Comparison of ENCODE assay signal across 16 cellular contexts in genomic region chr17:67671492-67671891, GRCh38. TPM values are rescaled to one million over a fixed set of nuclear protein-coding genes. Genes with fewer than 3 reads are reported as not detected.
DNase-seq lines count a peak whose midpoint lies in the region; ATAC-seq and TF ChIP-seq lines count a peak whose summit lies in the region.
"Had no signal": no experiment of that assay in that cellular context is flagged by ENCODE, and none has a peak within 500 bp of the region (broad histone marks: within the 10 kb centered on the region; RNA-seq: fewer than 3 reads in every experiment).

No MANE protein-coding gene starts in this region.

- no peak overlapping the region for H2AFZ ChIP-seq in H9 (ENCODE audit: low read length)
- H2AFZ ChIP-seq in Karpas-422 (ENCODE audit: low read length), result no peak overlapping the region
- H2AFZ ChIP-seq: hepatocyte had no signal

- H3K23me2 ChIP-seq in H9 (ENCODE audit: insufficient read length, low read depth, low read length, poor library complexity, severe bottlenecking), result no peaks in the 10 kb centered on the region

- H3K27me3 ChIP-seq in H9 (ENCODE audit: insufficient read depth, low read length), result no peaks in the 10 kb centered on the region
- no peaks in the 10 kb centered on the region for H3K27me3 ChIP-seq in Karpas-422 (ENCODE audit: low read length)
- H3K27me3 ChIP-seq: hepatocyte had no signal

- H3K4me3 ChIP-seq in choroid plexus epithelial cell (ENCODE audit: low read depth, low read length) (no peak overlapping the region), Karpas-422 (ENCODE audit: low read length) (no peak overlapping the region)
- H3K4me3 ChIP-seq: hepatocyte, K562 had no signal

- H3K27ac ChIP-seq in C4-2B (peak overlapping the region; percentile 63), H9 (ENCODE audit: insufficient read length, low read depth, low read length) (no peak overlapping the region), Karpas-422 (ENCODE audit: low read length) (no peak overlapping the region)
- H3K27ac ChIP-seq: epithelial cell of prostate, hepatocyte had no signal

- H4K5ac ChIP-seq in H9 (ENCODE audit: insufficient read length, low read depth, low read length), result no peak overlapping the region

- H3T11ph ChIP-seq in H9 (ENCODE audit: low read length), result no peak overlapping the region

- no peak overlapping the region for H3K14ac ChIP-seq in H9 (ENCODE audit: insufficient read depth, low read length)

- H3K36me3 Mint-ChIP-seq in H9 (ENCODE audit: insufficient read depth in 1 of 3, low read depth in 3 of 3), result peaks cover 2 to 19% (median 5%) of the 10 kb centered on the region in 3 experiments; a peak in 6 of 7 replicates

- H3K9me3 ChIP-seq in H9 (ENCODE audit: control insufficient read depth, low read depth, low read length), result no peaks in the 10 kb centered on the region
- no peaks in the 10 kb centered on the region for H3K9me3 ChIP-seq in Karpas-422 (ENCODE audit: low read length)

- no peak for DNase-seq in H9
- peak; percentile 74 for DNase-seq in NCI-H2171 (lab: John Stamatoyannopoulos, UW)
- DNase-seq in choroid plexus epithelial cell (ENCODE audit: low read depth), result peak; percentile 20
- DNase-seq in SKM-1 treated with dmso at 0.1 percent for 144 hours (lab: John Stamatoyannopoulos, UW; ENCODE audit: unreplicated experiment), result no peak
- DNase-seq in Karpas-422, result no peak
- DNase-seq in cerebellar cortex (ENCODE audit: low spot score), result no peak
- DNase-seq: HCEC 1CT, NCI-H1436 treated with DMSO at 0.1 percent for 48 hours, T-helper 17 cell had no signal

- H3K9ac ChIP-seq in H9 (ENCODE audit: extremely low read depth, insufficient read length, low read length) (no peak overlapping the region), Karpas-422 (ENCODE audit: low read length) (no peak overlapping the region)

- no peaks in the 10 kb centered on the region for H3K36me3 ChIP-seq in Karpas-422 (ENCODE audit: insufficient read depth, low read length)

- no peak overlapping the region for H2BK20ac ChIP-seq in H9 (ENCODE audit: low read depth, low read length, poor library complexity, severe bottlenecking)

- peaks cover 0 to 4% of the 10 kb centered on the region in 2 experiments; a peak in 1 of 5 replicates for H3K9me3 Mint-ChIP-seq in H9

- no peak overlapping the region for H2BK15ac ChIP-seq in H9 (ENCODE audit: low read depth, low read length)

- no peak overlapping the region for H3K4me3 Mint-ChIP-seq in H9
- H3K4me3 Mint-ChIP-seq: activated naive CD8-positive, alpha-beta T cell; T-helper 17 cell had no signal

- no peak overlapping the region for H2BK120ac ChIP-seq in H9 (ENCODE audit: low read depth, low read length, poor library complexity, severe bottlenecking)

- WGBS in H9 (ENCODE audit: extremely low coverage, insufficient read length, low lambda C conversion rate), result no CpG with 5 or more reads among the region's 3 CpGs

- no peaks in the 10 kb centered on the region for H3K79me1 ChIP-seq in H9 (ENCODE audit: insufficient read depth, low read depth, low read length, poor library complexity, severe bottlenecking)

- no peak overlapping the region for H4K91ac ChIP-seq in H9 (ENCODE audit: insufficient read length, low read depth, low read length)

- H4K8ac ChIP-seq in H9 (replicated peaks; ENCODE audit: insufficient read length, low read depth, low read length), result no peak overlapping the region

- H3K79me2 ChIP-seq in H9 (ENCODE audit: insufficient read depth, low read length), result no peaks in the 10 kb centered on the region
- no peaks in the 10 kb centered on the region for H3K79me2 ChIP-seq in Karpas-422 (ENCODE audit: low read length)
- H3K79me2 ChIP-seq: hepatocyte had no signal

- no peak overlapping the region for H2BK12ac ChIP-seq in H9 (ENCODE audit: insufficient read length, low read depth, low read length)

- H2BK5ac ChIP-seq in H9 (ENCODE audit: insufficient read length, low read length), result no peak overlapping the region

- peak overlapping the region in 2 of 3 experiments; percentile 26 to 78; a peak in 2 of 7 replicates for H3K27ac Mint-ChIP-seq in H9
- H3K27ac Mint-ChIP-seq: activated naive CD8-positive, alpha-beta T cell; T-helper 17 cell had no signal

- no peak overlapping the region for H2AK5ac ChIP-seq in H9 (ENCODE audit: insufficient read length, low read length)

- no peak for ATAC-seq in HG03135 (IDR thresholded peaks at IDR 0.05; ENCODE audit: unreplicated experiment)
- ATAC-seq: K562, Panc1, T-helper 17 cell had no signal

- H3K56ac ChIP-seq in H9 (ENCODE audit: insufficient read length, low read depth, low read length), result no peak overlapping the region

- no peak for TF ChIP-seq CTCF in C4-2B (conservative IDR thresholded peaks at IDR 0.05)
- TF ChIP-seq CTCF in H9 (conservative IDR thresholded peaks at IDR 0.05), result no peak
- TF ChIP-seq CTCF in choroid plexus epithelial cell (conservative IDR thresholded peaks at IDR 0.05; ENCODE audit: low read depth, low read length), result no peak

- no peak overlapping the region for H3K18ac ChIP-seq in H9 (ENCODE audit: insufficient read length, low read depth, low read length)

- no peaks in the 10 kb centered on the region for H3K9me2 ChIP-seq in Karpas-422 (replicated peaks; ENCODE audit: insufficient read depth, low read length)

- no peaks in the 10 kb centered on the region for H3K4me1 ChIP-seq in H9 (ENCODE audit: insufficient read depth, low read length)
- H3K4me1 ChIP-seq in Karpas-422 (ENCODE audit: low read length), result no peaks in the 10 kb centered on the region

- no peak overlapping the region for H3K4ac ChIP-seq in H9 (ENCODE audit: low read depth, low read length)

- no peaks in the 10 kb centered on the region for H3K27me3 Mint-ChIP-seq in H9 (ENCODE audit: low read depth)
- H3K27me3 Mint-ChIP-seq: activated naive CD8-positive, alpha-beta T cell; T-helper 17 cell had no signal

- H3K4me2 ChIP-seq in H9 (ENCODE audit: insufficient read depth, insufficient read length, low read length) (no peak overlapping the region), Karpas-422 (ENCODE audit: low read depth, low read length, poor library complexity, severe bottlenecking) (no peak overlapping the region)
- H3K4me2 ChIP-seq: hepatocyte had no signal

- no peaks in the 10 kb centered on the region for H4K20me1 ChIP-seq in H9 (ENCODE audit: control insufficient read depth, insufficient read depth, insufficient read length)
- no peaks in the 10 kb centered on the region for H4K20me1 ChIP-seq in Karpas-422 (ENCODE audit: insufficient read depth, low read depth, low read length)

- no peak overlapping the region for H3K23ac ChIP-seq in H9 (ENCODE audit: insufficient read length, low read depth, low read length)

- no peaks in the 10 kb centered on the region for H3K4me1 Mint-ChIP-seq in H9
- H3K4me1 Mint-ChIP-seq: T-helper 17 cell had no signal

RNA-seq across cellular contexts. Expression of gene NOL11, which starts 46.2 kb away (rescaled TPM):
- 114 and 116 TPM in 2 replicates for total RNA-seq in H9 (2021)
- 30.1 and 54.1 TPM in 2 replicates for total RNA-seq in Karpas-422 (2014; rRNA removed; shearing (Covaris generic); ENCODE audit: low replicate concordance)

Comparison
In these comparisons a context has a peak if more than half of its experiments do, and no peak if none do; other contexts are left out.
1. DNase-seq: peak in NCI-H2171 (single experiment) and choroid plexus epithelial cell (single experiment); none in H9 (single experiment), SKM-1 treated with dmso at 0.1 percent for 144 hours (single experiment), Karpas-422 (single experiment) and cerebellar cortex (single experiment).